9 cellular contexts compared by ENCODE assay signal in genomic region chr5:40353442-40353841, GRCh38.
"Had no signal": no experiment of that assay in that cellular context is flagged by ENCODE, and none has a peak within 500 bp of the region (broad histone marks: within the 10 kb centered on the region; RNA-seq: fewer than 3 reads in every experiment).

No MANE protein-coding gene starts in this region.

- DNase-seq: GM23248, GOT3, H9, HCEC 1CT, HFFc6, Karpas-422, KBM-7 had no signal

- H3K4me3 ChIP-seq: GM23248 had no signal

- H3K4me2 ChIP-seq: KMS-11 had no signal

- H3K9ac ChIP-seq: GM23248, KMS-11 had no signal

- H2AFZ ChIP-seq: GM23248 had no signal

- H3K27ac ChIP-seq: GM23248, HL-60, KMS-11 had no signal
